ENCODE assay signal across 8 cellular contexts in genomic region chr10:71964669-71965515, GRCh38. TPM values are rescaled to one million over a fixed set of nuclear protein-coding genes. Genes with fewer than 3 reads are reported as not detected.
A peak's percentile ranks its signal among the peaks of the same experiment; 100 is the strongest.
DNase-seq lines count a peak whose midpoint lies in the region; ATAC-seq and TF ChIP-seq lines count a peak whose summit lies in the region.

No MANE protein-coding gene starts in this region.

- H3K9ac ChIP-seq in neuronal stem cell (ENCODE audit: low read depth, low read length, poor library complexity): peak overlapping the region; percentile 88

- H2BK5ac ChIP-seq in neuronal stem cell (ENCODE audit: low read length): peak overlapping the region; percentile 47

- H4K8ac ChIP-seq in neuronal stem cell (ENCODE audit: low read depth, low read length): no peak overlapping the region

- no peak overlapping the region for H2BK12ac ChIP-seq in neuronal stem cell (ENCODE audit: low read length)

- ATAC-seq in GM21526 (IDR thresholded peaks at IDR 0.05; ENCODE audit: low FRiP score, unreplicated experiment): no peak

- intact Hi-C loops in A673 (cut with micrococcal nuclease; ENCODE audit: unreplicated experiment): no loop called here

- H3K23ac ChIP-seq in neuronal stem cell (ENCODE audit: low read depth, low read length, poor library complexity): peak overlapping the region; percentile 77

- peak overlapping the region; percentile 99 for H2BK15ac ChIP-seq in neuronal stem cell (ENCODE audit: low read length)

- DNase-seq in A673 (ENCODE audit: low spot score) (peak; percentile 67), fibroblast of villous mesenchyme (ENCODE audit: low read depth) (peak; percentile 76), neuronal stem cell (ENCODE audit: low spot score) (no peak), DMS114 treated with DMSO at 0.1 percent for 48 hours (lab: John Stamatoyannopoulos, UW; ENCODE audit: unreplicated experiment) (no peak)
- peak; percentile 31 for DNase-seq in activated T-cell treated with anti-CD3 and anti-CD28 coated beads, Interleukin-2, amount 50 U/mL, for 1 hour

- H3K9me3 ChIP-seq in A673 (ENCODE audit: low read depth, low read length, poor library complexity, severe bottlenecking) (no peaks in the 10 kb centered on the region), neuronal stem cell (replicated peaks in 1 of 2; ENCODE audit: control insufficient read depth in 2 of 2, insufficient read depth in 1 of 2, low read depth in 1 of 2, low read length in 2 of 2) (peaks cover 0 to 11% of the 10 kb centered on the region in 2 donors)

- H3K14ac ChIP-seq in neuronal stem cell (ENCODE audit: low read length): peak overlapping the region; percentile 83

- H3K4me3 ChIP-seq in A673 (ENCODE audit: low read depth, low read length, poor library complexity, severe bottlenecking) (peak overlapping the region; percentile 90), fibroblast of villous mesenchyme (ENCODE audit: low read depth, low read length) (peak overlapping the region; percentile 78), neuronal stem cell (ENCODE audit: low read length in 2 of 2) (peak overlapping the region; percentile 75 to 89), urinary bladder (ENCODE audit: low read depth, low read length) (peak overlapping the region; percentile 70)

- H2AK5ac ChIP-seq in neuronal stem cell (ENCODE audit: low read depth, low read length): peak overlapping the region; percentile 28

- no peak overlapping the region for H2BK120ac ChIP-seq in neuronal stem cell (ENCODE audit: low read depth, low read length)

- TF ChIP-seq CTCF in A673 (conservative IDR thresholded peaks at IDR 0.05; ENCODE audit: low read depth, low read length): no peak
- TF ChIP-seq CTCF in fibroblast of villous mesenchyme (IDR thresholded peaks at IDR 0.05; ENCODE audit: insufficient read depth, low read depth, low read length): no peak

- CTCF ChIA-PET in A673 (lab: Charles Lee): interaction anchor here (1.7 kb wide), 1 partner anchor 84 kb away, joined by 4 read pairs; no protein-coding TSS in a partner anchor

- H2AFZ ChIP-seq in neuronal stem cell (ENCODE audit: low read length): peak overlapping the region; percentile 93

- peak overlapping the region; percentile 97 for H3K18ac ChIP-seq in neuronal stem cell (ENCODE audit: low read length)

- peaks cover 10% of the 10 kb centered on the region for H3K79me1 ChIP-seq in neuronal stem cell (ENCODE audit: low read depth, low read length)

- H3K4me2 ChIP-seq in neuronal stem cell (ENCODE audit: insufficient read depth, low read length, poor library complexity, severe bottlenecking): peak overlapping the region; percentile 83

- H3K4ac ChIP-seq in neuronal stem cell (ENCODE audit: low read length): no peak overlapping the region

- whole genome bisulfite sequencing in neuronal stem cell (ENCODE audit: extremely low coverage in 2 of 2, insufficient read length in 2 of 2, insufficient replicate concordance in 1 of 2), 2 donors: no CpG with 5 or more reads among the region's 59 CpGs
- WGBS in urinary bladder: 1% methylated on average over 59 of the region's 59 CpGs

- H3K27me3 ChIP-seq in A673 (replicated peaks; ENCODE audit: insufficient read depth, low read depth, low read length, poor library complexity): no peaks in the 10 kb centered on the region
- H3K27me3 ChIP-seq in neuronal stem cell (ENCODE audit: control insufficient read depth in 3 of 3, insufficient read depth in 3 of 3, low read depth in 1 of 3, low read length in 3 of 3): peaks cover 0 to 12% (median 11%) of the 10 kb centered on the region in 3 experiments

- H3K4me1 ChIP-seq in A673 (ENCODE audit: insufficient read depth, low read length, poor library complexity, severe bottlenecking) (peaks cover 21% of the 10 kb centered on the region), neuronal stem cell (ENCODE audit: control insufficient read depth in 2 of 2, insufficient read depth in 1 of 2, low read depth in 1 of 2, low read length in 2 of 2) (peaks cover 11 to 21% of the 10 kb centered on the region in 2 donors), urinary bladder (ENCODE audit: insufficient read depth) (peaks cover 4% of the 10 kb centered on the region)

- BruUV-seq in A673 (replicated peaks; lab: Mats Ljungman, UMichigan): no TSS peak

- H3K36me3 ChIP-seq in A673 (ENCODE audit: insufficient read depth, low read length, poor library complexity, severe bottlenecking): no peaks in the 10 kb centered on the region
- H3K36me3 ChIP-seq in neuronal stem cell (replicated peaks in 1 of 2; ENCODE audit: control insufficient read depth in 2 of 2, insufficient read depth in 2 of 2, low read length in 2 of 2): no peaks in the 10 kb centered on the region
- no peaks in the 10 kb centered on the region for H3K36me3 ChIP-seq in urinary bladder (ENCODE audit: insufficient read depth)

- peak overlapping the region; percentile 2 for H4K91ac ChIP-seq in neuronal stem cell (ENCODE audit: low read depth, low read length, poor library complexity)

- POLR2A ChIA-PET in A673 (lab: Charles Lee; ENCODE audit: low non-redundant PET): no interaction called here

- no peak for TF ChIP-seq EP300 in Ishikawa (IDR thresholded peaks at IDR 0.05; ENCODE audit: borderline replicate concordance)

- H3K27ac ChIP-seq in A673 (ENCODE audit: low read depth, low read length, poor library complexity, severe bottlenecking): peak overlapping the region; percentile 80
- H3K27ac ChIP-seq in neuronal stem cell (replicated peaks; ENCODE audit: low read length): no peak overlapping the region
- peak overlapping the region; percentile 92 for H3K27ac ChIP-seq in urinary bladder (ENCODE audit: low read depth)

- TF ChIP-seq RAD21 in Ishikawa (IDR thresholded peaks at IDR 0.05; ENCODE audit: low read depth): no peak

TF ChIP-seq in Ishikawa, 13 proteins besides CTCF, POLR2A, EP300 and RAD21:
- TF ChIP-seq CREB1 (IDR thresholded peaks at IDR 0.05; ENCODE audit: low read depth) (no peak), TEAD4 (IDR thresholded peaks at IDR 0.05) (peak; percentile 20; the same call in 1 of the 2 replicates), USF1 (IDR thresholded peaks at IDR 0.05) (no peak)

RNA-seq across cellular contexts. Expression of gene CHST3, which starts 0.7 kb away (rescaled TPM):
- total RNA-seq in A673 (2021) (8.7 and 10.0 TPM in 2 replicates), fibroblast of villous mesenchyme (37.4 and 58.3 TPM in 2 replicates), urinary bladder (15.9 TPM)
- polyA plus RNA-seq in neuronal stem cell (2013, experiment 1 of 2): 6.5 TPM
- 6.3 TPM for polyA plus RNA-seq in neuronal stem cell (2013, experiment 2 of 2)
- 17.1 TPM for polyA plus RNA-seq in urinary bladder

Comparison
In these comparisons a context has a peak if more than half of its experiments do, and no peak if none do; other contexts are left out.
1. DNase-seq: peak in A673 (single experiment), activated T-cell treated with anti-CD3 and anti-CD28 coated beads, Interleukin-2, amount 50 U/mL, for 1 hour (single experiment) and fibroblast of villous mesenchyme (single experiment); none in neuronal stem cell (single experiment) and DMS114 treated with DMSO at 0.1 percent for 48 hours (single experiment).
2. Peak in every context shown above with its lines, with median percentiles within 50 percentile points of each other: H3K4me3 ChIP-seq.